21 cellular contexts compared by ENCODE assay signal in the genomic region with DNA sequence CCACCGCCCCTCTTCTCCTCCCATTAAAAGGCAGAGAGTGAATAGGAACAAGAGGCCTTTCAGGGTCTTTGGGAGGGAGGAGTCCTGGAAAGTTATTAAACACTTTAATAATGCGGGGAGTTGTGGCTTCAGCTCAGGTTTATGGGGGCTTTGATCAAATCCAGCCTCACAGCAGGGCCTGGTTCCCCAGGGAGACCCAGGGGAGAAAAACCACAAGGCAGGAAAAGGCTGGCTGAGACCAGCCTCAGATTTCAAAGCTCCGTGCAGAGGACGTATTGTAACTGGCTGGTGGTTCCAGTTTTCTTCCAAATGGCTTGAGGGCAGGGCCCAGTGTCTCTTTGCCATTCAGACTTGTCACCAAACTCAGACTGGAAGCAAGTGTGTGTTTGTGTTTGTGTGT.
DNase-seq lines count a peak whose midpoint lies in the region; ATAC-seq, FAIRE-seq and TF ChIP-seq lines count a peak whose summit lies in the region.
"Had no signal": no experiment of that assay in that cellular context is flagged by ENCODE, and none has a peak within 500 bp of the region (broad histone marks: within the 10 kb centered on the region; RNA-seq: fewer than 3 reads in every experiment).

No MANE protein-coding gene starts in this region.

- no peak overlapping the region for H2AFZ ChIP-seq in H1 (ENCODE audit: low read length)

- H3K27me3 Mint-ChIP-seq in osteocyte (ENCODE audit: unreplicated experiment): no peaks in the 10 kb centered on the region
- H3K27me3 Mint-ChIP-seq: activated CD4-positive, alpha-beta T cell treated with anti-CD3 and anti-CD28 coated beads, Interleukin-2, amount 10 ng/mL, durations not matched to agents 7 days and 5 days had no signal

- TF ChIP-seq POLR2A in NB4 (IDR thresholded peaks at IDR 0.05; ENCODE audit: extremely low read depth, insufficient read length) (no peak), H1 (IDR thresholded peaks at IDR 0.05; ENCODE audit: control extremely low read depth in 1 of 2, low read depth in 2 of 2, low read length in 2 of 2) (no peak)

- H3K27me3 ChIP-seq in H1 (replicated peaks in 1 of 4; ENCODE audit: control insufficient read depth in 3 of 4, extremely low read depth in 1 of 4, insufficient read depth in 3 of 4, low read length in 3 of 4): no peaks in the 10 kb centered on the region
- H3K27me3 ChIP-seq: ascending aorta had no signal

- 79% methylated on average over 4 of the region's 4 CpGs; no CpG with 5 or more reads in 1 of the 2 experiments for WGBS in H1 (ENCODE audit: extremely low coverage in 1 of 2, insufficient coverage in 1 of 2, insufficient read length in 1 of 2, insufficient replicate concordance in 2 of 2, low coverage in 1 of 2, low lambda C conversion rate in 2 of 2, missing lambda C conversion rate in 1 of 2), 2 experiments

- no peak overlapping the region for H2BK15ac ChIP-seq in H1 (ENCODE audit: low read length)

- H2BK12ac ChIP-seq in H1 (ENCODE audit: low read depth, low read length): no peak overlapping the region

- TF ChIP-seq EP300 in H1 (IDR thresholded peaks at IDR 0.05; ENCODE audit: borderline replicate concordance in 1 of 2, low read depth in 2 of 2, low read length in 2 of 2): no peak

- no peak overlapping the region for H3K14ac ChIP-seq in H1 (ENCODE audit: insufficient read length)

- H2BK120ac ChIP-seq in H1 (replicated peaks; ENCODE audit: low read depth, low read length): no peak overlapping the region

- H3K18ac ChIP-seq in H1 (ENCODE audit: extremely low read depth, low read length): no peak overlapping the region

- H2AK5ac ChIP-seq in H1 (ENCODE audit: low read depth, low read length): no peak overlapping the region

- no peak overlapping the region for H3K9ac ChIP-seq in H1 (replicated peaks in 1 of 4; ENCODE audit: extremely low read depth in 1 of 4, low read depth in 3 of 4, low read length in 3 of 4)

- 0 out of 2 replicates have a peak overlapping the region, but pooled peaks have one; percentile 25 for H3K27ac ChIP-seq in H1 (ENCODE audit: low read depth, low read length)
- H3K27ac ChIP-seq: ascending aorta, foreskin keratinocyte, thoracic aorta had no signal

- peak; percentile 20 for DNase-seq in EH (ENCODE audit: low read depth)
- DNase-seq in NB4 (ENCODE audit: low read depth): peak; percentile 24
- DNase-seq in H1 (ENCODE audit: low read depth in 1 of 2, low spot score in 2 of 2): no peak
- no peak for DNase-seq in osteocyte (ENCODE audit: extremely low spot score, unreplicated experiment)
- no peak for DNase-seq in NCI-H146 (lab: John Stamatoyannopoulos, UW)
- no peak for DNase-seq in DMS79 treated with DMSO at 0.1 percent for 48 hours (lab: John Stamatoyannopoulos, UW)
- no peak for DNase-seq in stimulated activated effector memory CD8-positive, alpha-beta T cell treated with anti-CD3 and anti-CD28 coated beads, Interleukin-12 subunit alpha, Interleukin-12 subunit beta, amount 100 ng/mL, for 72 hours (ENCODE audit: low spot score in 2 of 2)
- DNase-seq: activated CD4-positive, alpha-beta T cell treated with anti-CD3 and anti-CD28 coated beads, Interleukin-2, amount 10 ng/mL, durations not matched to agents 7 days and 5 days; activated CD8-positive, alpha-beta memory T cell treated with anti-CD3 and anti-CD28 coated beads, Interleukin-2, amount 50 U/mL, for 48 hours; activated naive CD4-positive, alpha-beta T cell treated with Interleukin-2 at 50 U/mL for 16 hours; cortex of kidney; DMS 273 treated with DMSO at 0.1 percent for 48 hours; foreskin keratinocyte; NCI-H1930; NCI-H774; PC-3 had no signal

- H4K8ac ChIP-seq in H1 (ENCODE audit: extremely low read depth, insufficient read depth, low read length): no peak overlapping the region

- POLR2A ChIA-PET in H1 (lab: Charles Lee; ENCODE audit: partially characterized antibody): interaction anchor here (1.3 kb wide), 1 partner anchor 243 kb away, joined by 3 read pairs; a partner anchor contains a TSS

- H3K36me3 ChIP-seq in H1 (ENCODE audit: control insufficient read depth in 2 of 4, insufficient read depth in 4 of 4, low read length in 3 of 4): no peaks in the 10 kb centered on the region
- H3K36me3 ChIP-seq: ascending aorta, thoracic aorta had no signal

- no peaks in the 10 kb centered on the region for H4K20me1 ChIP-seq in H1 (replicated peaks in 1 of 2; ENCODE audit: control insufficient read depth in 1 of 2, insufficient read depth in 2 of 2, low read length in 2 of 2)

- no peaks in the 10 kb centered on the region for H3K79me1 ChIP-seq in H1 (ENCODE audit: low read depth, low read length)

- no peak overlapping the region for H3K23ac ChIP-seq in H1 (ENCODE audit: insufficient read length)

- TF ChIP-seq RAD21 in H1 (IDR thresholded peaks at IDR 0.05 in 1 of 2, conservative IDR thresholded peaks at IDR 0.05 in 1 of 2; ENCODE audit: low read depth in 2 of 2, low read length in 2 of 2): no peak

- 0 out of 2 replicates have a peak, but pooled peaks cover 1% of the 10 kb centered on the region for H3K23me2 ChIP-seq in H1 (ENCODE audit: low read depth, low read length)

- H2BK5ac ChIP-seq in H1 (ENCODE audit: low read depth, low read length): no peak overlapping the region

- no peaks in the 10 kb centered on the region for H3K36me3 Mint-ChIP-seq in osteocyte (ENCODE audit: unreplicated experiment)
- H3K36me3 Mint-ChIP-seq in stimulated activated effector memory CD8-positive, alpha-beta T cell treated with anti-CD3 and anti-CD28 coated beads, Interleukin-12 subunit alpha, Interleukin-12 subunit beta, amount 100 ng/mL, for 72 hours: no peaks in the 10 kb centered on the region

- no peak overlapping the region for H4K91ac ChIP-seq in H1 (replicated peaks; ENCODE audit: insufficient read length, low read length)

- peaks cover 0 to 4% (median 0%) of the 10 kb centered on the region in 4 experiments; a peak in 1 of 7 replicates for H3K4me1 ChIP-seq in H1 (replicated peaks in 1 of 4; ENCODE audit: control insufficient read depth in 3 of 4, insufficient read depth in 4 of 4, low read length in 3 of 4)
- H3K4me1 ChIP-seq: ascending aorta, foreskin keratinocyte had no signal

- H2BK20ac ChIP-seq in H1 (ENCODE audit: low read length): no peak overlapping the region

- H3K9me3 Mint-ChIP-seq in osteocyte (ENCODE audit: unreplicated experiment): no peaks in the 10 kb centered on the region
- H3K9me3 Mint-ChIP-seq in stimulated activated effector memory CD8-positive, alpha-beta T cell treated with anti-CD3 and anti-CD28 coated beads, Interleukin-12 subunit alpha, Interleukin-12 subunit beta, amount 100 ng/mL, for 72 hours: no peaks in the 10 kb centered on the region
- H3K9me3 Mint-ChIP-seq: activated CD4-positive, alpha-beta T cell treated with anti-CD3 and anti-CD28 coated beads, Interleukin-2, amount 10 ng/mL, durations not matched to agents 7 days and 5 days had no signal

- H3K56ac ChIP-seq in H1 (replicated peaks; ENCODE audit: insufficient read length, low read depth, low read length): no peak overlapping the region

- no peak overlapping the region for H3K4ac ChIP-seq in H1 (replicated peaks; ENCODE audit: insufficient read length, low read depth, low read length)

- peaks cover 49% of the 10 kb centered on the region for H3K4me1 Mint-ChIP-seq in osteocyte (ENCODE audit: unreplicated experiment)
- H3K4me1 Mint-ChIP-seq in stimulated activated effector memory CD8-positive, alpha-beta T cell treated with anti-CD3 and anti-CD28 coated beads, Interleukin-12 subunit alpha, Interleukin-12 subunit beta, amount 100 ng/mL, for 72 hours: peaks cover 6% of the 10 kb centered on the region

- no peak for FAIRE-seq in H1 (lab: Jason Lieb, UNC)
- FAIRE-seq: endothelial cell of umbilical vein had no signal

- H3K4me3 ChIP-seq in NB4 (ENCODE audit: low read depth, low read length) (no peak overlapping the region), H1 (ENCODE audit: extremely low read depth in 1 of 4, insufficient read depth in 2 of 4, low read depth in 3 of 4, low read length in 4 of 4) (no peak overlapping the region)
- H3K4me3 ChIP-seq: ascending aorta, thoracic aorta had no signal

- H3K4me2 ChIP-seq in H1 (ENCODE audit: insufficient read depth in 1 of 2, low read depth in 2 of 2, low read length in 2 of 2): no peak overlapping the region

- ATAC-seq in stimulated activated effector memory CD8-positive, alpha-beta T cell treated with anti-CD3 and anti-CD28 coated beads, Interleukin-12 subunit alpha, Interleukin-12 subunit beta, amount 100 ng/mL, for 72 hours: no peak
- ATAC-seq: foreskin keratinocyte, left lobe of liver, PC-3 had no signal

- no peaks in the 10 kb centered on the region for H3K79me2 ChIP-seq in H1 (ENCODE audit: control insufficient read depth in 1 of 2, insufficient read depth in 2 of 2, low read length in 2 of 2)

- no peak overlapping the region for H3K4me3 Mint-ChIP-seq in osteocyte (ENCODE audit: unreplicated experiment)
- no peak overlapping the region for H3K4me3 Mint-ChIP-seq in stimulated activated effector memory CD8-positive, alpha-beta T cell treated with anti-CD3 and anti-CD28 coated beads, Interleukin-12 subunit alpha, Interleukin-12 subunit beta, amount 100 ng/mL, for 72 hours
- H3K4me3 Mint-ChIP-seq: activated CD4-positive, alpha-beta T cell treated with anti-CD3 and anti-CD28 coated beads, Interleukin-2, amount 10 ng/mL, durations not matched to agents 7 days and 5 days had no signal

- H3K27ac Mint-ChIP-seq in osteocyte (ENCODE audit: unreplicated experiment): peak overlapping the region; percentile 79
- no peak overlapping the region for H3K27ac Mint-ChIP-seq in stimulated activated effector memory CD8-positive, alpha-beta T cell treated with anti-CD3 and anti-CD28 coated beads, Interleukin-12 subunit alpha, Interleukin-12 subunit beta, amount 100 ng/mL, for 72 hours
- H3K27ac Mint-ChIP-seq: activated CD4-positive, alpha-beta T cell treated with anti-CD3 and anti-CD28 coated beads, Interleukin-2, amount 10 ng/mL, durations not matched to agents 7 days and 5 days; progenitor cell of endocrine pancreas had no signal

- no peak overlapping the region for H4K5ac ChIP-seq in H1 (ENCODE audit: insufficient read length, low read depth, low read length)

- no peaks in the 10 kb centered on the region for H3K9me3 ChIP-seq in H1 (ENCODE audit: insufficient read depth in 2 of 2, low read depth in 1 of 2, low read length in 1 of 2)
- H3K9me3 ChIP-seq: ascending aorta, thoracic aorta had no signal

- TF ChIP-seq CTCF in NB4 (IDR thresholded peaks at IDR 0.05; ENCODE audit: low read depth, low read length): no peak
- TF ChIP-seq CTCF in H1 (IDR thresholded peaks at IDR 0.05; ENCODE audit: control extremely low read depth in 1 of 3, insufficient read depth in 1 of 3, low read depth in 1 of 3, low read length in 3 of 3): no peak
- no peak for TF ChIP-seq CTCF in osteocyte (IDR thresholded peaks at IDR 0.05)

- CTCF ChIA-PET in H1 (lab: Charles Lee; ENCODE audit: partially characterized antibody): interaction anchor here (0.8 to 1.5 kb wide), 3 partner anchors 9 to 279 kb away, joined by 3 to 5 read pairs (median 3); no protein-coding TSS in a partner anchor

TF ChIP-seq in H1, 55 proteins besides CTCF, POLR2A, EP300 and RAD21 (continues in another document):
- TF ChIP-seq KDM1A (IDR thresholded peaks at IDR 0.05; ENCODE audit: borderline replicate concordance, low read length) (no peak), SIX5 (IDR thresholded peaks at IDR 0.05; ENCODE audit: low read depth, low read length) (no peak), EZH2 (IDR thresholded peaks at IDR 0.05; ENCODE audit: low read depth, low read length, severe bottlenecking) (no peak)

Comparison
In these comparisons a context has a peak if more than half of its experiments do, and no peak if none do; other contexts are left out.
1. DNase-seq: peak in EH (single experiment) and NB4 (single experiment); none in H1 (0 of 2), osteocyte (single experiment), NCI-H146 (single experiment), DMS79 treated with DMSO at 0.1 percent for 48 hours (single experiment) and stimulated activated effector memory CD8-positive, alpha-beta T cell treated with anti-CD3 and anti-CD28 coated beads, Interleukin-12 subunit alpha, Interleukin-12 subunit beta, amount 100 ng/mL, for 72 hours (0 of 2).